14 cellular contexts compared by ENCODE assay signal in the genomic region with DNA sequence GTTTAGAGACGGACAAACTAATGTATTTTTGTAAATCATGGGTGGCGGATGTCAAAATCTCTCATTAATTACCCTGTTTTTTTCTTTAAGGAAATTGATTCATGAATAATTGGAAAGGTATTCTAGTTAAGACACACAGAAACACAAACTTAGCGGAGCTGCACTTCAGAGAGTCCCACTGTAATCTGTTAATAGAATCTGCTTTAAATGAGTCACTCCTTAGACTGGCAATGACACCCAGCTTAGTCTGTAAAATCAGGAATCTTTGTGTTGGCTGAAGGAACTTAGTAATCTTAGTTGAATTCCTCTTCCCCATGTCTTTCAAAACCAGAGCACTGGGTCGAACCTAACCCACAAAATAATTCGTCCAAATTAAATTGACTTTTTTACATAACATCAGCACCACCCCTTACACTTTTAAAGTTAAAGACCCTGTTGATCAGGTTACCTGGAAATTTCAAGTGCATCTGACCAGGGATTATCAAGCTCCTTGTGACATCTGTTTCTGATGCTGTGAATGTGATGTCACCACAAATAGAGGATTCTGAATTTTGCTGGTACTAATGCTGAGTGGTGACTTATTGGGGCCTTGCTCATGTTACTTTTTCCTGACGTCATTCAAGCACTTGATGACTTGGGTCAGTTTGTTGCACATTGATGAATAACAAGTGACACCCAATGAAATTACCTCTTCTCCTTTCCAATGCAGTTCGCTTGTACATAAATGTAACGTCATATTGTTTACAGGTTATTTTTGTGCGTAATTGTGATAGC.
DNase-seq lines count a peak whose midpoint lies in the region; ATAC-seq and TF ChIP-seq lines count a peak whose summit lies in the region.
"Had no signal": no experiment of that assay in that cellular context is flagged by ENCODE, and none has a peak within 500 bp of the region (broad histone marks: within the 10 kb centered on the region; RNA-seq: fewer than 3 reads in every experiment).

No MANE protein-coding gene starts in this region.

- H3K36me3 ChIP-seq in ACC112 (ENCODE audit: insufficient read depth, low read length): no peaks in the 10 kb centered on the region
- H3K36me3 ChIP-seq in CD4-positive, alpha-beta memory T cell (ENCODE audit: insufficient read depth, low read length): no peaks in the 10 kb centered on the region
- H3K36me3 ChIP-seq: uterus had no signal

- no peak for TF ChIP-seq CTCF in astrocyte of the cerebellum (IDR thresholded peaks at IDR 0.05; ENCODE audit: low read depth, low read length, missing control alignments)

- no peaks in the 10 kb centered on the region for H3K27me3 Mint-ChIP-seq in CD4-positive, alpha-beta memory T cell

- in situ Hi-C loops in astrocyte of the cerebellum (cut with HindIII; ENCODE audit: low sequenced_read_pairs): loop anchor here (5.0 kb wide), 1 partner anchor 42 kb away; no protein-coding TSS in a partner anchor

- peak overlapping the region; percentile 54 for H3K27ac ChIP-seq in ACC112 (ENCODE audit: low read depth, low read length)
- no peak overlapping the region for H3K27ac ChIP-seq in CD4-positive, alpha-beta memory T cell (ENCODE audit: low read depth, low read length)
- H3K27ac ChIP-seq: KMS-11, uterus had no signal

- DNase-seq in HS-5 (ENCODE audit: low read depth): peak; percentile 80
- DNase-seq in astrocyte of the cerebellum (ENCODE audit: low read depth): peak; percentile 27
- peak; percentile 82 for DNase-seq in iris pigment epithelial cell (ENCODE audit: low read depth)
- no peak for DNase-seq in NCI-H146 treated with DMSO at 0.1 percent for 48 hours (lab: John Stamatoyannopoulos, UW; ENCODE audit: unreplicated experiment)
- DNase-seq in CD4-positive, alpha-beta memory T cell: no peak
- DNase-seq: activated CD4-positive, alpha-beta T cell treated with anti-CD3 and anti-CD28 coated beads for 4 hours; left cardiac atrium; NCI-H2081 treated with DMSO at 0.1 percent for 48 hours; nucleus accumbens; uterus had no signal

- no peak overlapping the region for H3K27ac Mint-ChIP-seq in CD4-positive, alpha-beta memory T cell

- intact Hi-C loops in CD4-positive, alpha-beta memory T cell (cut with micrococcal nuclease): no loop called here

- peaks cover 0 to 9% (median 4%) of the 10 kb centered on the region in 8 donors for H3K9me3 Mint-ChIP-seq in CD4-positive, alpha-beta memory T cell

- no peaks in the 10 kb centered on the region for H3K27me3 ChIP-seq in ACC112 (ENCODE audit: insufficient read depth, low read length)
- no peaks in the 10 kb centered on the region for H3K27me3 ChIP-seq in CD4-positive, alpha-beta memory T cell (ENCODE audit: insufficient read depth, low read length)
- H3K27me3 ChIP-seq: uterus had no signal

- POLR2A ChIA-PET in CD4-positive, alpha-beta memory T cell (lab: Charles Lee; ENCODE audit: partially characterized antibody): no interaction called here

- no peaks in the 10 kb centered on the region for H3K9me3 ChIP-seq in CD4-positive, alpha-beta memory T cell (ENCODE audit: control insufficient read depth in 1 of 2, low read length in 2 of 2)
- H3K9me3 ChIP-seq: uterus had no signal

- no peak overlapping the region for H3K4me3 Mint-ChIP-seq in CD4-positive, alpha-beta memory T cell

- peak overlapping the region; percentile 19 for H2AFZ ChIP-seq in ACC112 (ENCODE audit: low read length, unreplicated experiment)

- no peaks in the 10 kb centered on the region for H3K36me3 Mint-ChIP-seq in CD4-positive, alpha-beta memory T cell

- CTCF ChIA-PET in CD4-positive, alpha-beta memory T cell (lab: Charles Lee; ENCODE audit: partially characterized antibody): no interaction called here

- no peaks in the 10 kb centered on the region for H3K79me2 ChIP-seq in ACC112 (ENCODE audit: control insufficient read depth, insufficient read depth, low read length, unreplicated experiment)

- H3K4me1 Mint-ChIP-seq in CD4-positive, alpha-beta memory T cell: no peaks in the 10 kb centered on the region

- H3K4me1 ChIP-seq in ACC112 (ENCODE audit: control insufficient read depth, insufficient read depth, low read length, unreplicated experiment): peaks cover 23% of the 10 kb centered on the region
- no peaks in the 10 kb centered on the region for H3K4me1 ChIP-seq in CD4-positive, alpha-beta memory T cell (ENCODE audit: insufficient read depth, low read length)
- H3K4me1 ChIP-seq: uterus had no signal

- H3K4me3 ChIP-seq in ACC112 (ENCODE audit: low read depth, low read length) (peak overlapping the region; percentile 3; the same call in 1 of the 2 replicates), astrocyte of the cerebellum (ENCODE audit: low read depth, low read length) (no peak overlapping the region)
- no peak overlapping the region for H3K4me3 ChIP-seq in CD4-positive, alpha-beta memory T cell (ENCODE audit: low read length in 2 of 2)
- H3K4me3 ChIP-seq: uterus had no signal

- ATAC-seq in HG02970 (IDR thresholded peaks at IDR 0.05; ENCODE audit: low FRiP score, unreplicated experiment) (no peak), GM19324 (IDR thresholded peaks at IDR 0.05; ENCODE audit: low FRiP score, unreplicated experiment) (no peak)
- ATAC-seq: left cardiac atrium had no signal

Comparison
In these comparisons a context has a peak if more than half of its experiments do, and no peak if none do; other contexts are left out.
1. DNase-seq: peak in HS-5 (single experiment), astrocyte of the cerebellum (single experiment) and iris pigment epithelial cell (single experiment); none in NCI-H146 treated with DMSO at 0.1 percent for 48 hours (single experiment) and CD4-positive, alpha-beta memory T cell (0 of 5).